13 cellular contexts compared by ENCODE assay signal in the genomic region with DNA sequence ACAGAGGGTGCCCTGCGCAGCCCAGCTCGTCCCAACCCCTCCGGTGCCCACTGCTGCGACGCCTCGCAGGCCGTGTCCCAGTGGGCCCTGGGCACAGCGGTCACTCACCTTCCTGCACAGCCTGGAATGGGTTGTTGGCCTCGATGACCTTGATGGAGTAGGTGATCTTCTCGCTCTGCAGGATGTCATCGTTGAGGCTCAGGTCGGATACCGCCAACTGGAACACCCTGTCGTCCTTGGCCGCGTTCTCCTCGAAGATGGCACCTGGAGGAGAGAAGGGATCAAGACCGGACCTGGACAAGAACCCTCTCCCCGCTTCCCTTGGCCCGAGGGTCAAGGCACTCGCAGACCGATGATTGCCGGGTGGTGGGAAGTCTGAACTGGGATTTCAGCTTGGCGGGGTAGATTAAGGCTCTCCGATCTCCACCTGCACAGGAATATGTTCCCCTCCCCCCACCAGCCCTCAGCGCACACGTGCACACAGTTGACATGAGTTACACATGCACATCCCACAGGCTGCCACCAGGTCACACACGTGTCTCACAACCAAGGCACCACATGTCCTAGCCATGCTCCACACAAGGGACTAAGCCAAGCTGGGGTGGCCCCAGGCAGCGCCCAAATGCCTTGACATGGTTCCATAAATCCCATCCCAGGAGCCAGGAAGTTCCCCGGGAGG. TPM values are rescaled to one million over a fixed set of nuclear protein-coding genes. Genes with fewer than 3 reads are reported as not detected.
A peak's percentile ranks its signal among the peaks of the same experiment; 100 is the strongest.
DNase-seq lines count a peak whose midpoint lies in the region; ATAC-seq, FAIRE-seq and TF ChIP-seq lines count a peak whose summit lies in the region.
"Had no signal": no experiment of that assay in that cellular context is flagged by ENCODE, and none has a peak within 500 bp of the region (broad histone marks: within the 10 kb centered on the region; RNA-seq: fewer than 3 reads in every experiment).

No MANE protein-coding gene starts in this region.

- CTCF ChIA-PET in activated naive CD4-positive, alpha-beta T cell treated with anti-CD3 and anti-CD28 coated beads, Interleukin-2, amount 10 ng/mL, durations not matched to agents 7 days and 5 days (lab: Charles Lee) = interaction anchor here (0.7 kb wide), 1 partner anchor 18 kb away, joined by 3 read pairs; no protein-coding TSS in a partner anchor
- CTCF ChIA-PET in HepG2 (lab: Yijun Ruan, JAX; ENCODE audit: low intra/inter-chr PET ratio, low total read pairs) = no interaction called here

- H3K27me3 Mint-ChIP-seq in activated naive CD4-positive, alpha-beta T cell treated with anti-CD3 and anti-CD28 coated beads, Interleukin-2, amount 10 ng/mL, durations not matched to agents 7 days and 5 days = peaks cover 83% of the 10 kb centered on the region
- peaks cover 63% of the 10 kb centered on the region for H3K27me3 Mint-ChIP-seq in T-helper 17 cell
- peaks cover 72% of the 10 kb centered on the region for H3K27me3 Mint-ChIP-seq in T-helper 2 cell treated with Interferon-gamma antibody and Interleukin-4, amounts not matched to agents 5 μg/mL and 100 μg/mL, for 36 hours (ENCODE audit: low read depth)

- peaks cover 12 to 82% of the 10 kb centered on the region in 2 experiments for H3K27me3 ChIP-seq in HepG2 (ENCODE audit: control insufficient read depth in 1 of 2, insufficient read depth in 2 of 2, low read length in 2 of 2)
- H3K27me3 ChIP-seq in stomach = peaks cover 14 to 71% (median 58%) of the 10 kb centered on the region in 3 donors

- peaks cover 1% of the 10 kb centered on the region for H3K36me3 Mint-ChIP-seq in activated naive CD4-positive, alpha-beta T cell treated with anti-CD3 and anti-CD28 coated beads, Interleukin-2, amount 10 ng/mL, durations not matched to agents 7 days and 5 days
- peaks cover 8% of the 10 kb centered on the region for H3K36me3 Mint-ChIP-seq in T-helper 17 cell (ENCODE audit: low read depth)
- H3K36me3 Mint-ChIP-seq in T-helper 2 cell treated with Interferon-gamma antibody and Interleukin-4, amounts not matched to agents 5 μg/mL and 100 μg/mL, for 36 hours (ENCODE audit: low read depth) = peaks cover 1% of the 10 kb centered on the region

- no TSS peak for BruUV-seq in HepG2 (replicated peaks; lab: Mats Ljungman, UMichigan)

- H3K27ac Mint-ChIP-seq in activated naive CD4-positive, alpha-beta T cell treated with anti-CD3 and anti-CD28 coated beads, Interleukin-2, amount 10 ng/mL, durations not matched to agents 7 days and 5 days = peak overlapping the region; percentile 37
- no peak overlapping the region for H3K27ac Mint-ChIP-seq in T-helper 17 cell
- no peak overlapping the region for H3K27ac Mint-ChIP-seq in T-helper 2 cell treated with Interferon-gamma antibody and Interleukin-4, amounts not matched to agents 5 μg/mL and 100 μg/mL, for 36 hours
- H3K27ac Mint-ChIP-seq: activated T-helper 1 cell treated with anti-CD3 and anti-CD28 coated beads, Interleukin-12 subunit alpha, Interleukin-12 subunit beta, Interleukin-2, Interleukin-4 antibody, amounts not matched to agents 30 ng/mL and 10 ng/mL and 1 ng/mL, durations not matched to agents 14 hours and 24 hours and 36 hours had no signal

- no peak overlapping the region for H2AFZ ChIP-seq in HepG2 (ENCODE audit: low read length)

- H3K4me1 ChIP-seq in HepG2 (ENCODE audit: insufficient read depth, low read length) (peaks cover 18% of the 10 kb centered on the region), stomach (peaks cover 37 to 55% (median 46%) of the 10 kb centered on the region in 4 donors)

- peaks cover 13% of the 10 kb centered on the region for H3K4me1 Mint-ChIP-seq in activated naive CD4-positive, alpha-beta T cell treated with anti-CD3 and anti-CD28 coated beads, Interleukin-2, amount 10 ng/mL, durations not matched to agents 7 days and 5 days
- peaks cover 5% of the 10 kb centered on the region for H3K4me1 Mint-ChIP-seq in T-helper 17 cell
- peaks cover 5% of the 10 kb centered on the region for H3K4me1 Mint-ChIP-seq in T-helper 2 cell treated with Interferon-gamma antibody and Interleukin-4, amounts not matched to agents 5 μg/mL and 100 μg/mL, for 36 hours (ENCODE audit: low read depth)

- no peak for TF ChIP-seq RAD21 in HepG2 (CRISPR knock-in tag; IDR thresholded peaks at IDR 0.05)

- H3K9ac ChIP-seq in HepG2 (ENCODE audit: insufficient read depth, low read depth, low read length) = no peak overlapping the region
- H3K9ac ChIP-seq: BLaER1 treated with 17β-estradiol and CSF1 and Interleukin-3, amounts not matched to agents 10 nM and 100 nM had no signal

- H3K79me2 ChIP-seq in HepG2 (ENCODE audit: insufficient read depth, low read length) = no peaks in the 10 kb centered on the region

- POLR2A ChIA-PET in HepG2 (lab: Yijun Ruan, JAX) = no interaction called here

- in situ Hi-C loops in HepG2 (cut with HindIII; ENCODE audit: extremely low pct_ligation_motif_present, low pct_unique_long_range_greater_than_20kb) = no loop called here

- no peak overlapping the region for H3K27ac ChIP-seq in HepG2 (ENCODE audit: extremely low read length, insufficient read depth, low read length)
- H3K27ac ChIP-seq in stomach = no peak overlapping the region
- H3K27ac ChIP-seq: BLaER1 treated with 17β-estradiol and CSF1 and Interleukin-3, amounts not matched to agents 10 nM and 100 nM had no signal

- TF ChIP-seq EP300 in HepG2 (IDR thresholded peaks at IDR 0.05; ENCODE audit: low read depth in 2 of 2, low read length in 2 of 2) (no peak), HepG2 (CRISPR knock-in tag; IDR thresholded peaks at IDR 0.05; ENCODE audit: borderline replicate concordance) (no peak), stomach (IDR thresholded peaks at IDR 0.05) (no peak)

- TF ChIP-seq CTCF in HepG2 (CRISPR knock-in tag; IDR thresholded peaks at IDR 0.05) (no peak), stomach (IDR thresholded peaks at IDR 0.05) (no peak)

- no peak for FAIRE-seq in HepG2 (lab: Jason Lieb, UNC)
- FAIRE-seq: GM12892 had no signal

- H3K36me3 ChIP-seq in HepG2 (replicated peaks in 1 of 2; ENCODE audit: control insufficient read depth in 1 of 2, insufficient read depth in 2 of 2, low read length in 2 of 2) (no peaks in the 10 kb centered on the region), stomach (no peaks in the 10 kb centered on the region)
- H3K36me3 ChIP-seq: BLaER1 treated with 17β-estradiol and CSF1 and Interleukin-3, amounts not matched to agents 10 nM and 100 nM had no signal

- TF ChIP-seq POLR2A in HepG2 (IDR thresholded peaks at IDR 0.05; ENCODE audit: insufficient read depth in 1 of 2, low read depth in 2 of 2, low read length in 2 of 2) (no peak), stomach (IDR thresholded peaks at IDR 0.05) (no peak)

- H3K9me3 ChIP-seq in T-helper 17 cell (ENCODE audit: control insufficient read depth, low read length, poor library complexity, severe bottlenecking) (no peaks in the 10 kb centered on the region), HepG2 (ENCODE audit: low read length) (no peaks in the 10 kb centered on the region), stomach (no peaks in the 10 kb centered on the region)
- H3K9me3 ChIP-seq: BLaER1 treated with 17β-estradiol and CSF1 and Interleukin-3, amounts not matched to agents 10 nM and 100 nM had no signal

- intact Hi-C loops in HepG2 (cut with micrococcal nuclease; ENCODE audit: unreplicated experiment) (no loop called here), stomach (cut with DNase I; ENCODE audit: low total_unique reads) (no loop called here)

- no peak overlapping the region for H3K4me2 ChIP-seq in HepG2 (ENCODE audit: low read depth, low read length)

- ATAC-seq in T-helper 17 cell (no peak), HepG2 (no peak)

- peak; percentile 23 for DNase-seq in activated naive CD4-positive, alpha-beta T cell treated with anti-CD3 and anti-CD28 coated beads, Interleukin-2, amount 10 ng/mL, durations not matched to agents 7 days and 5 days
- no peak for DNase-seq in activated naive CD4-positive, alpha-beta T cell (lab: John Stamatoyannopoulos, UW)
- DNase-seq in T-helper 17 cell (no peak), HepG2 (ENCODE audit: low spot score) (no peak), stomach (no peak), ureter (ENCODE audit: low spot score) (no peak), NCI-H510A treated with DMSO at 0.1 percent for 48 hours (lab: John Stamatoyannopoulos, UW) (no peak)
- DNase-seq in T-helper 2 cell treated with Interferon-gamma antibody and Interleukin-4, amounts not matched to agents 5 μg/mL and 100 μg/mL, for 36 hours (ENCODE audit: low spot score) = no peak
- DNase-seq: effector CD8-positive, alpha-beta T cell; T-helper 9 cell had no signal

- H3K4me3 ChIP-seq in HepG2 (replicated peaks in 1 of 3; ENCODE audit: insufficient read depth in 1 of 3, low read depth in 2 of 3, low read length in 3 of 3) (no peak overlapping the region), stomach (peak overlapping the region in 3 of 4 donors; percentile 30 to 42 (median 36))

- 51% methylated on average over 14 of the region's 30 CpGs for WGBS in HepG2 (ENCODE audit: low lambda C conversion rate)
- WGBS in stomach, 5 donors = 13 to 29% (median 23%) methylated on average over 20 to 30 of the region's 30 CpGs

- H4K20me1 ChIP-seq in HepG2 (ENCODE audit: insufficient read depth, low read length) = 0 out of 2 replicates have a peak, but pooled peaks cover 2% of the 10 kb centered on the region

- H3K4me3 Mint-ChIP-seq in activated naive CD4-positive, alpha-beta T cell treated with anti-CD3 and anti-CD28 coated beads, Interleukin-2, amount 10 ng/mL, durations not matched to agents 7 days and 5 days = no peak overlapping the region
- H3K4me3 Mint-ChIP-seq in T-helper 17 cell = peak overlapping the region; percentile 45
- no peak overlapping the region for H3K4me3 Mint-ChIP-seq in T-helper 2 cell treated with Interferon-gamma antibody and Interleukin-4, amounts not matched to agents 5 μg/mL and 100 μg/mL, for 36 hours
- H3K4me3 Mint-ChIP-seq: activated T-helper 1 cell treated with anti-CD3 and anti-CD28 coated beads, Interleukin-12 subunit alpha, Interleukin-12 subunit beta, Interleukin-2, Interleukin-4 antibody, amounts not matched to agents 30 ng/mL and 10 ng/mL and 1 ng/mL, durations not matched to agents 14 hours and 24 hours and 36 hours had no signal

- no peaks in the 10 kb centered on the region for H3K9me3 Mint-ChIP-seq in activated naive CD4-positive, alpha-beta T cell treated with anti-CD3 and anti-CD28 coated beads, Interleukin-2, amount 10 ng/mL, durations not matched to agents 7 days and 5 days
- H3K9me3 Mint-ChIP-seq in T-helper 2 cell treated with Interferon-gamma antibody and Interleukin-4, amounts not matched to agents 5 μg/mL and 100 μg/mL, for 36 hours = no peaks in the 10 kb centered on the region
- H3K9me3 Mint-ChIP-seq: activated T-helper 1 cell treated with anti-CD3 and anti-CD28 coated beads, Interleukin-12 subunit alpha, Interleukin-12 subunit beta, Interleukin-2, Interleukin-4 antibody, amounts not matched to agents 30 ng/mL and 10 ng/mL and 1 ng/mL, durations not matched to agents 14 hours and 24 hours and 36 hours had no signal

RNA-seq across cellular contexts. Expression of gene GRID1, which starts 2.6 kb away (rescaled TPM):
- total RNA-seq in T-helper 17 cell = not detected
- not detected in 2 replicates for total RNA-seq in HepG2 (2016; rRNA removed; fragmentation: Illumina TruSeq; extraction: Trizol)
- total RNA-seq in HepG2 (2016; cell fraction: cytosol; rRNA removed; fragmentation: Illumina TruSeq; extraction: Trizol; ENCODE audit: low read depth) = not detected in 2 replicates
- not detected in 2 replicates for total RNA-seq in HepG2 (2016; cell fraction: insoluble cytoplasmic fraction; rRNA removed; fragmentation: Illumina TruSeq; extraction: Trizol)
- total RNA-seq in HepG2 (2016; cell fraction: membrane; rRNA removed; fragmentation: Illumina TruSeq; extraction: Trizol) = not detected in 2 replicates
- not detected in 2 replicates for total RNA-seq in HepG2 (2016; cell fraction: nucleus; rRNA removed; fragmentation: Illumina TruSeq; extraction: Trizol)
- polyA plus RNA-seq in HepG2 (2011; rRNA removed) = 0.03 and 0.05 TPM in 2 replicates
- 0.01 and 0.03 TPM in 2 replicates for polyA plus RNA-seq in HepG2 (2011; cell fraction: cytosol; rRNA removed)
- polyA plus RNA-seq in HepG2 (2011; cell fraction: nucleus; rRNA removed) = not detected in 2 replicates
- polyA plus RNA-seq in HepG2 (2012) = not detected in 2 replicates
- polyA plus RNA-seq in HepG2 (2016; cell fraction: cytosol; fragmentation: Illumina TruSeq; extraction: Trizol; ENCODE audit: low read depth) = not detected in 2 replicates
- polyA plus RNA-seq in HepG2 (2016; cell fraction: insoluble cytoplasmic fraction; fragmentation: Illumina TruSeq; extraction: Trizol; ENCODE audit: low read depth) = not detected in 2 replicates
- not detected in 2 replicates for polyA plus RNA-seq in HepG2 (2016; cell fraction: membrane; fragmentation: Illumina TruSeq; extraction: Trizol; ENCODE audit: low read depth)
- polyA plus RNA-seq in HepG2 (2016; cell fraction: nucleus; fragmentation: Illumina TruSeq; extraction: Trizol; ENCODE audit: insufficient read depth, low read depth) = not detected in 2 replicates
- polyA minus RNA-seq in HepG2 (2011; rRNA and poly(A)+ RNA removed; ENCODE audit: low replicate concordance) = 5.3 TPM in 1 of 2 replicates, not detected in the other
- polyA minus RNA-seq in HepG2 (2011; cell fraction: cytosol; rRNA and poly(A)+ RNA removed) = not detected in 2 replicates
- polyA minus RNA-seq in HepG2 (2011; cell fraction: nucleus; rRNA and poly(A)+ RNA removed) = 0.25 TPM in 1 of 2 replicates, not detected in the other
- 1 to 10 TPM in 4 of 5 donors, not detected in 1; 1.0 to 8.5 (median 1.9) TPM for total RNA-seq in stomach
- polyA plus RNA-seq in stomach = under 1 TPM; 0.31 to 0.63 (median 0.50) TPM
- total RNA-seq in ureter = 2.7 TPM
- total RNA-seq: activated T-helper 1 cell treated with anti-CD3 and anti-CD28 coated beads, Interleukin-12 subunit alpha, Interleukin-12 subunit beta, Interleukin-2, Interleukin-4 antibody, amounts not matched to agents 30 ng/mL and 10 ng/mL and 1 ng/mL, durations not matched to agents 14 hours and 24 hours and 36 hours had no signal

Comparison
In these comparisons a context has a peak if more than half of its experiments do, and no peak if none do; other contexts are left out.
1. H3K4me3 ChIP-seq: peak in stomach (3 of 4); none in HepG2 (0 of 3).